8 cellular contexts compared by ENCODE assay signal in genomic region chr5:78972654-78973428, GRCh38. TPM values are rescaled to one million over a fixed set of nuclear protein-coding genes. Genes with fewer than 3 reads are reported as not detected.
DNase-seq lines count a peak whose midpoint lies in the region; ATAC-seq and TF ChIP-seq lines count a peak whose summit lies in the region.

No MANE protein-coding gene starts in this region.

- ATAC-seq in stimulated activated naive CD8-positive, alpha-beta T cell treated with anti-CD3 and anti-CD28 coated beads, Interleukin-15, amount 100 ng/mL, for 72 hours: no peak

- peak; percentile 62 for DNase-seq in G401 (ENCODE audit: low spot score)
- DNase-seq in SHP77 treated with DMSO at 0.1 percent for 48 hours (lab: John Stamatoyannopoulos, UW): peak; percentile 29
- DNase-seq in fibroblast of the conjunctiva (ENCODE audit: low read depth): peak; percentile 13
- DNase-seq in pulmonary artery endothelial cell (ENCODE audit: low read depth, low spot score): peak; percentile 65
- DNase-seq in iPS-NIHi11 (ENCODE audit: low spot score): no peak
- no peak for DNase-seq in OCI-M2 (lab: John Stamatoyannopoulos, UW; ENCODE audit: unreplicated experiment)
- no peak for DNase-seq in stimulated activated naive CD8-positive, alpha-beta T cell treated with anti-CD3 and anti-CD28 coated beads, Interleukin-15, amount 100 ng/mL, for 72 hours
- DNase-seq in ascending aorta (ENCODE audit: low spot score in 2 of 2): no peak

- no peak overlapping the region for H3K27ac ChIP-seq in ascending aorta

- no peak overlapping the region for H3K4me3 ChIP-seq in ascending aorta

- no peaks in the 10 kb centered on the region for H3K36me3 ChIP-seq in ascending aorta

- H3K4me3 Mint-ChIP-seq in stimulated activated naive CD8-positive, alpha-beta T cell treated with anti-CD3 and anti-CD28 coated beads, Interleukin-15, amount 100 ng/mL, for 72 hours: no peak overlapping the region

- no peaks in the 10 kb centered on the region for H3K4me1 ChIP-seq in ascending aorta

- H3K4me1 Mint-ChIP-seq in stimulated activated naive CD8-positive, alpha-beta T cell treated with anti-CD3 and anti-CD28 coated beads, Interleukin-15, amount 100 ng/mL, for 72 hours: peaks cover 33% of the 10 kb centered on the region

- H3K9me3 ChIP-seq in ascending aorta: no peaks in the 10 kb centered on the region

- in situ Hi-C loops in G401 (cut with HindIII; ENCODE audit: low sequenced_read_pairs): no loop called here

- intact Hi-C loops in ascending aorta (cut with DNase I): no loop called here

- TF ChIP-seq CTCF in ascending aorta (IDR thresholded peaks at IDR 0.05): no peak

- no peaks in the 10 kb centered on the region for H3K9me3 Mint-ChIP-seq in stimulated activated naive CD8-positive, alpha-beta T cell treated with anti-CD3 and anti-CD28 coated beads, Interleukin-15, amount 100 ng/mL, for 72 hours

- H3K27ac Mint-ChIP-seq in stimulated activated naive CD8-positive, alpha-beta T cell treated with anti-CD3 and anti-CD28 coated beads, Interleukin-15, amount 100 ng/mL, for 72 hours: no peak overlapping the region

- H3K27me3 ChIP-seq in ascending aorta: no peaks in the 10 kb centered on the region

- H3K27me3 Mint-ChIP-seq in stimulated activated naive CD8-positive, alpha-beta T cell treated with anti-CD3 and anti-CD28 coated beads, Interleukin-15, amount 100 ng/mL, for 72 hours: peaks cover 11% of the 10 kb centered on the region

RNA-seq across cellular contexts. Expression of gene ARSB, which starts 12.3 kb away (rescaled TPM):
- total RNA-seq in G401 (2014; rRNA removed; shearing (Covaris generic)): 10.6 and 22.2 TPM in 2 replicates
- total RNA-seq in pulmonary artery endothelial cell (10.4 and 15.3 TPM in 2 replicates), ascending aorta (18.6 TPM)

Comparison
In these comparisons a context has a peak if more than half of its experiments do, and no peak if none do; other contexts are left out.
1. DNase-seq: peak in G401 (single experiment), SHP77 treated with DMSO at 0.1 percent for 48 hours (single experiment), fibroblast of the conjunctiva (single experiment) and pulmonary artery endothelial cell (single experiment); none in iPS-NIHi11 (single experiment), OCI-M2 (single experiment), stimulated activated naive CD8-positive, alpha-beta T cell treated with anti-CD3 and anti-CD28 coated beads, Interleukin-15, amount 100 ng/mL, for 72 hours (0 of 2) and ascending aorta (0 of 2).